In the genomic region with DNA sequence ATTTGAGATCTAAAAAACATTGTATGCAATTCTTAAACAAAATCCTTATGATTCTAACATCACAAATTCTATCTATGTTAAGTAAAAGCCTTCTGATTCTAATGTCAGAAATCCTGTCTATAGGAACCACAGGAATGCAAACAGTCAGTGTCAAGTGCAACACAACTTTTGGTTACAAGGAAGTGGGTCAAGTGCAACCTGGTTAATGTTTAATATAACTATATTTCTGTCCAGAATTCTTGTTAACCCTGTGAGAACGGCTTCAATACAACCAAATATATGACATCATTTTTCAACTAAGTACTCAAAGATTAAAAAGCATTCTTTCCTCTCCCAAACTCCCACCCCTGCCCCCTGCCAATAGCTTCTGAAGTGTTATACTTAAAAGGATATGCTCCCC, we compare ENCODE assay signal across 29 cellular contexts.
DNase-seq lines count a peak whose midpoint lies in the region; ATAC-seq and TF ChIP-seq lines count a peak whose summit lies in the region.
"Had no signal": no experiment of that assay in that cellular context is flagged by ENCODE, and none has a peak within 500 bp of the region (broad histone marks: within the 10 kb centered on the region; RNA-seq: fewer than 3 reads in every experiment).

No MANE protein-coding gene starts in this region.

- H2BK20ac ChIP-seq in IMR-90 (ENCODE audit: low read depth, low read length) = no peak overlapping the region

- no peaks in the 10 kb centered on the region for H3K27me3 Mint-ChIP-seq in T-cell
- H3K27me3 Mint-ChIP-seq: B cell; stimulated activated naive B cell treated with anti-CD40 and anti-IgM and Interleukin-4, amounts not matched to agents 10 μg/mL and 1 μg/mL and 100 μg/mL, for 72 hours had no signal

- WGBS in IMR-90 (ENCODE audit: extremely low coverage in 2 of 2, insufficient read length in 1 of 2), 2 experiments = no CpG with 5 or more reads among the region's 1 CpG
- WGBS in hepatocyte (ENCODE audit: low lambda C conversion rate, missing lambda C conversion rate) = 48% methylated on average over 1 of the region's 1 CpG
- 52 to 80% methylated on average over 1 of the region's 1 CpG for WGBS in lung, 2 donors
- 20 to 60% methylated on average over 1 of the region's 1 CpG for WGBS in sigmoid colon, 2 donors
- WGBS in gastroesophageal sphincter (ENCODE audit: low coverage in 1 of 2), 2 donors = 74 to 80% methylated on average over 1 of the region's 1 CpG

- H3K36me3 ChIP-seq in IMR-90 (ENCODE audit: control insufficient read depth, insufficient read depth, low read length) (no peaks in the 10 kb centered on the region), hepatocyte (replicated peaks; ENCODE audit: insufficient read depth, low read depth) (no peaks in the 10 kb centered on the region), lung (ENCODE audit: control insufficient read depth in 2 of 2, insufficient read depth in 2 of 2, low read length in 2 of 2) (no peaks in the 10 kb centered on the region), sigmoid colon (no peaks in the 10 kb centered on the region), gastroesophageal sphincter (no peaks in the 10 kb centered on the region)
- H3K36me3 ChIP-seq: breast epithelium, SJSA1, suprapubic skin had no signal

- peak; percentile 27; the same call in 1 of the 2 replicates for ATAC-seq in IMR-90 (ENCODE audit: low read depth)
- ATAC-seq in lung (ENCODE audit: insufficient read depth, low FRiP score) = peak; percentile 70
- no peak for ATAC-seq in gastroesophageal sphincter
- ATAC-seq in T-cell (replicated peaks in 1 of 4) = no peak
- ATAC-seq: CD8-positive, alpha-beta T cell; stimulated activated naive B cell treated with anti-CD40 and anti-IgM and Interleukin-4, amounts not matched to agents 10 μg/mL and 1 μg/mL and 100 μg/mL, for 72 hours had no signal

- H2AFZ ChIP-seq in IMR-90 (replicated peaks; ENCODE audit: low read length, poor library complexity) (no peak overlapping the region), hepatocyte (no peak overlapping the region)

- H2BK5ac ChIP-seq in IMR-90 (ENCODE audit: low read depth, low read length, poor library complexity, severe bottlenecking) = no peak overlapping the region

- H3K4me3 ChIP-seq in IMR-90 (ENCODE audit: insufficient read depth, low read depth, low read length) (no peak overlapping the region), hepatocyte (no peak overlapping the region), lung (no peak overlapping the region), sigmoid colon (no peak overlapping the region), gastroesophageal sphincter (no peak overlapping the region)
- H3K4me3 ChIP-seq: breast epithelium, SJSA1, suprapubic skin had no signal

- no peak overlapping the region for H4K8ac ChIP-seq in IMR-90 (ENCODE audit: low read depth in 2 of 2, low read length in 2 of 2)

- H3K9me1 ChIP-seq in IMR-90 (ENCODE audit: insufficient read depth, low read length) = peaks cover 2% of the 10 kb centered on the region; the same call in 1 of the 2 replicates

- H3K9ac ChIP-seq in IMR-90 (ENCODE audit: low read depth, low read length) = no peak overlapping the region

- TF ChIP-seq RAD21 in IMR-90 (IDR thresholded peaks at IDR 0.05; ENCODE audit: low read length) = no peak

- no peak overlapping the region for H3K18ac ChIP-seq in IMR-90 (ENCODE audit: low read depth, low read length)

- peak; percentile 90 for DNase-seq in ACHN
- peak; percentile 58 for DNase-seq in IMR-90
- DNase-seq in hepatocyte (ENCODE audit: low spot score) = peak; percentile 11
- no peak for DNase-seq in lung (ENCODE audit: low spot score)
- DNase-seq in foreskin melanocyte = no peak
- no peak for DNase-seq in sigmoid colon
- no peak for DNase-seq in T-cell
- DNase-seq: 8988T; activated CD4-positive, alpha-beta memory T cell treated with anti-CD3 and anti-CD28 coated beads for 36 hours; activated CD8-positive, alpha-beta memory T cell treated with anti-CD3 and anti-CD28 coated beads, Interleukin-2, amount 50 U/mL, for 4 hours; activated naive CD4-positive, alpha-beta T cell treated with anti-CD3 and anti-CD28 coated beads, Interleukin-2, amount 50 U/mL, for 16 hours; amniotic stem cell; CD8-positive, alpha-beta T cell; effector CD8-positive, alpha-beta T cell; GDM1; NCI-H1417; NCI-H2029 treated with DMSO at 0.1 percent for 48 hours; NCI-H226; nephron progenitor cell; RPMI8226; stimulated activated CD4-positive, alpha-beta T cell treated with anti-CD3 and anti-CD28 coated beads, Interleukin-15, amount 100 ng/mL, for 24 hours; stimulated activated naive B cell treated with anti-CD40 and anti-IgM and Interleukin-4, amounts not matched to agents 10 μg/mL and 1 μg/mL and 100 μg/mL, for 72 hours had no signal

- no peaks in the 10 kb centered on the region for H3K79me2 ChIP-seq in hepatocyte

- no peak overlapping the region for H3K56ac ChIP-seq in IMR-90 (ENCODE audit: extremely low read depth, insufficient read depth, low read length)

- H4K20me1 ChIP-seq in IMR-90 (ENCODE audit: insufficient read depth, low read length) = no peaks in the 10 kb centered on the region
- H4K20me1 ChIP-seq in hepatocyte (ENCODE audit: insufficient read depth, poor library complexity, severe bottlenecking) = no peaks in the 10 kb centered on the region

- no peaks in the 10 kb centered on the region for H3K79me1 ChIP-seq in IMR-90 (ENCODE audit: low read depth in 1 of 2, low read length in 2 of 2)

- dilution Hi-C loops in IMR-90 (cut with HindIII; ENCODE audit: low sequenced_read_pairs, unreplicated experiment) = no loop called here

- no peaks in the 10 kb centered on the region for H3K9me2 ChIP-seq in hepatocyte (replicated peaks; ENCODE audit: insufficient read depth)

- H4K5ac ChIP-seq in IMR-90 (ENCODE audit: low read depth, low read length) = no peak overlapping the region

- H4K91ac ChIP-seq in IMR-90 (ENCODE audit: insufficient read depth, low read depth, low read length) = no peak overlapping the region

- intact Hi-C loops in IMR-90 (cut with micrococcal nuclease) = loop anchor here (5.0 kb wide), 1 partner anchor 589 kb away; no protein-coding TSS in a partner anchor
- intact Hi-C loops in sigmoid colon (cut with DNase I) = no loop called here

- no peak overlapping the region for H3K4ac ChIP-seq in IMR-90 (ENCODE audit: low read depth, low read length)

- no TSS peak for BruUV-seq in IMR-90 (replicated peaks; lab: Mats Ljungman, UMichigan)

- no peaks in the 10 kb centered on the region for H3K36me3 Mint-ChIP-seq in T-cell
- H3K36me3 Mint-ChIP-seq: activated CD4-positive, alpha-beta memory T cell treated with anti-CD3 and anti-CD28 coated beads for 36 hours; CD8-positive, alpha-beta T cell; stimulated activated naive B cell treated with anti-CD40 and anti-IgM and Interleukin-4, amounts not matched to agents 10 μg/mL and 1 μg/mL and 100 μg/mL, for 72 hours had no signal

- H3K4me1 ChIP-seq in IMR-90 (ENCODE audit: control insufficient read depth, insufficient read depth, low read length) = peaks cover 8% of the 10 kb centered on the region
- peaks cover 11% of the 10 kb centered on the region for H3K4me1 ChIP-seq in hepatocyte (ENCODE audit: insufficient read depth)
- H3K4me1 ChIP-seq in lung (ENCODE audit: control insufficient read depth in 2 of 2, insufficient read depth in 2 of 2, low read length in 2 of 2) = peaks cover 2 to 10% of the 10 kb centered on the region in 2 donors
- peaks cover 0 to 9% (median 7%) of the 10 kb centered on the region in 4 donors for H3K4me1 ChIP-seq in sigmoid colon
- peaks cover 0 to 33% (median 3%) of the 10 kb centered on the region in 3 donors for H3K4me1 ChIP-seq in gastroesophageal sphincter
- H3K4me1 ChIP-seq: breast epithelium, suprapubic skin had no signal

- H2BK15ac ChIP-seq in IMR-90 (ENCODE audit: low read depth, low read length) = no peak overlapping the region

- POLR2A ChIA-PET in IMR-90 (lab: Charles Lee; ENCODE audit: unreplicated experiment) (no interaction called here), T-cell (lab: Charles Lee) (no interaction called here)

- H3K27me3 ChIP-seq in IMR-90 (ENCODE audit: control insufficient read depth, insufficient read depth, low read length) (no peaks in the 10 kb centered on the region), hepatocyte (no peaks in the 10 kb centered on the region), lung (ENCODE audit: control insufficient read depth, insufficient read depth) (no peaks in the 10 kb centered on the region), sigmoid colon (no peaks in the 10 kb centered on the region), gastroesophageal sphincter (no peaks in the 10 kb centered on the region)
- H3K27me3 ChIP-seq: breast epithelium, SJSA1, suprapubic skin had no signal

- H2AK5ac ChIP-seq in IMR-90 (ENCODE audit: low read depth, low read length) = no peak overlapping the region

- no peak overlapping the region for H3K4me2 ChIP-seq in IMR-90 (ENCODE audit: low read depth, low read length)
- H3K4me2 ChIP-seq in hepatocyte = peak overlapping the region; percentile 23

- H3K27ac ChIP-seq in IMR-90 (ENCODE audit: insufficient read depth, low read length) = no peak overlapping the region
- no peak overlapping the region for H3K27ac ChIP-seq in hepatocyte
- no peak overlapping the region for H3K27ac ChIP-seq in lung (ENCODE audit: low read depth in 1 of 2, low read length in 1 of 2)
- H3K27ac ChIP-seq in sigmoid colon = no peak overlapping the region
- H3K27ac ChIP-seq in gastroesophageal sphincter = no peak overlapping the region
- H3K27ac ChIP-seq: breast epithelium, epithelial cell of prostate, SJSA1, suprapubic skin had no signal

- TF ChIP-seq CTCF in IMR-90 (conservative IDR thresholded peaks at IDR 0.05; ENCODE audit: low read depth, low read length) = no peak
- no peak for TF ChIP-seq CTCF in hepatocyte (IDR thresholded peaks at IDR 0.05; ENCODE audit: poor library complexity)
- no peak for TF ChIP-seq CTCF in lung (IDR thresholded peaks at IDR 0.05; ENCODE audit: control extremely low read depth, extremely low read depth)
- TF ChIP-seq CTCF in sigmoid colon (IDR thresholded peaks at IDR 0.05) = no peak
- no peak for TF ChIP-seq CTCF in gastroesophageal sphincter (IDR thresholded peaks at IDR 0.05)

- no peak overlapping the region for H3K27ac Mint-ChIP-seq in T-cell
- H3K27ac Mint-ChIP-seq: activated CD4-positive, alpha-beta memory T cell treated with anti-CD3 and anti-CD28 coated beads for 36 hours; B cell; CD8-positive, alpha-beta T cell; nephron progenitor cell; stimulated activated naive B cell treated with anti-CD40 and anti-IgM and Interleukin-4, amounts not matched to agents 10 μg/mL and 1 μg/mL and 100 μg/mL, for 72 hours; T-helper 1 cell treated with Interleukin-12 subunit alpha and Interleukin-12 subunit beta and Interleukin-4 antibody, amounts not matched to agents 30 μg/mL and 1 μg/mL, for 36 hours had no signal

- no peaks in the 10 kb centered on the region for H3K4me1 Mint-ChIP-seq in T-cell
- H3K4me1 Mint-ChIP-seq: B cell; nephron progenitor cell; stimulated activated naive B cell treated with anti-CD40 and anti-IgM and Interleukin-4, amounts not matched to agents 10 μg/mL and 1 μg/mL and 100 μg/mL, for 72 hours had no signal

- H3K23ac ChIP-seq in IMR-90 (ENCODE audit: low read depth, low read length) = no peak overlapping the region

- in situ Hi-C loops in ACHN (cut with HindIII; ENCODE audit: low pct_ligation_motif_present, low pct_unique_long_range_greater_than_20kb, low sequenced_read_pairs) = no loop called here
- in situ Hi-C loops in IMR-90 (cut with MboI; ENCODE audit: low sequenced_read_pairs) = no loop called here

- no peak overlapping the region for H3K4me3 Mint-ChIP-seq in T-cell
- H3K4me3 Mint-ChIP-seq: activated CD4-positive, alpha-beta memory T cell treated with anti-CD3 and anti-CD28 coated beads for 36 hours; B cell; CD8-positive, alpha-beta T cell; nephron progenitor cell; stimulated activated naive B cell treated with anti-CD40 and anti-IgM and Interleukin-4, amounts not matched to agents 10 μg/mL and 1 μg/mL and 100 μg/mL, for 72 hours; T-helper 1 cell treated with Interleukin-12 subunit alpha and Interleukin-12 subunit beta and Interleukin-4 antibody, amounts not matched to agents 30 μg/mL and 1 μg/mL, for 36 hours had no signal

- no peak overlapping the region for H3K14ac ChIP-seq in IMR-90 (replicated peaks; ENCODE audit: low read depth, low read length)

- H3K9me3 ChIP-seq in IMR-90 (ENCODE audit: control insufficient read depth, insufficient read depth, low read length) (no peaks in the 10 kb centered on the region; the same call in 1 of the 2 replicates), hepatocyte (ENCODE audit: low read depth) (no peaks in the 10 kb centered on the region), lung (ENCODE audit: control insufficient read depth in 2 of 2, insufficient read depth in 1 of 2, low read length in 1 of 2) (no peaks in the 10 kb centered on the region), sigmoid colon (no peaks in the 10 kb centered on the region), gastroesophageal sphincter (no peaks in the 10 kb centered on the region)
- H3K9me3 ChIP-seq: breast epithelium, suprapubic skin had no signal

- TF ChIP-seq POLR2A in IMR-90 (IDR thresholded peaks at IDR 0.05; ENCODE audit: low read depth, low read length) = no peak
- no peak for TF ChIP-seq POLR2A in sigmoid colon (IDR thresholded peaks at IDR 0.05)
- no peak for TF ChIP-seq POLR2A in gastroesophageal sphincter (IDR thresholded peaks at IDR 0.05)

- TF ChIP-seq EP300 in sigmoid colon (IDR thresholded peaks at IDR 0.05) = no peak
- TF ChIP-seq EP300 in gastroesophageal sphincter (IDR thresholded peaks at IDR 0.05) = no peak

- no peak overlapping the region for H2AK9ac ChIP-seq in IMR-90 (replicated peaks; ENCODE audit: low read depth, low read length, poor library complexity)

- CTCF ChIA-PET in IMR-90 (lab: Yijun Ruan, JAX) = no interaction called here
- CTCF ChIA-PET in T-cell (lab: Charles Lee) = no interaction called here

- no peaks in the 10 kb centered on the region for H3K9me3 Mint-ChIP-seq in T-cell
- H3K9me3 Mint-ChIP-seq: activated CD4-positive, alpha-beta memory T cell treated with anti-CD3 and anti-CD28 coated beads for 36 hours; stimulated activated naive B cell treated with anti-CD40 and anti-IgM and Interleukin-4, amounts not matched to agents 10 μg/mL and 1 μg/mL and 100 μg/mL, for 72 hours; T-helper 1 cell treated with Interleukin-12 subunit alpha and Interleukin-12 subunit beta and Interleukin-4 antibody, amounts not matched to agents 30 μg/mL and 1 μg/mL, for 36 hours had no signal

- H2BK120ac ChIP-seq in IMR-90 (ENCODE audit: low read depth, low read length) = no peak overlapping the region

Comparison
In these comparisons a context has a peak if more than half of its experiments do, and no peak if none do; other contexts are left out.
1. DNase-seq: peak in ACHN (single experiment), IMR-90 (single experiment) and hepatocyte (single experiment); none in lung (single experiment), foreskin melanocyte (single experiment), sigmoid colon (single experiment) and T-cell (0 of 34).
2. ATAC-seq: peak in IMR-90 (single experiment) and lung (single experiment); none in gastroesophageal sphincter (single experiment) and T-cell (0 of 4).